Comparison of ENCODE assay signal across 8 cellular contexts in the genomic region with DNA sequence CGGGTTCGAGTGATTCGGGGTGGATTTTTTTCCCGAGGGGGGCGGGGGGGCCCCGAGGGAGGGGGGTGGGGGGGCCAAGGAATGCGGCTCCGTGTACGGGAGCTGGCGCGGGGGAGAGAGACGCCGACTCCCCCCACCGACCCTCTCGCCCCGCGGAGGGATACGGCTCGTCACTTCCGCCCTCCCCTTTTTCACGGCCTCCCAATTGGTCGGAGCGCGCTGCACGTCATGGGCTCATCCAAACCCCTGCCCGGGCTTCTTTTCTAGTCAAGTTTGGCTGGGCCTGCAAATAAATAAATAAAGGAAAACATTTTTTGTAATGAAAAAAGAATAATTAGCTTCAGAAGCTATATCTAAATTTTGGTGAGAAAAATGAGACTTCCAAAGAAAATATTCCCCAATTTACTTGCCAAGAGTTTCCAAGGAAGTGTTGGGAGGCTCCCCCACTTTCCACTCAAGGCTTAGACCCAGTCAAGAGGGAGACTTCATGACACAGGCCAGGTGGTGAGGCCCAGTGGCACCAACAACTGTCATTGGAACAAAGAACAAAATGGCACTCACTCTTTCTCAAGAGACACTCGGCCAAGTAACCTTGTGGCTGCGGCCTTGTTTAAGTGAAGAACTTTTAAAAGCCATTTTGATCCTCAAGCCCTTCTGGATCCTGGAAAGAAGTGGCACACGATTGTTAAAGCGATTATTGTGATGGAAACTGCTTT. TPM values are rescaled to one million over a fixed set of nuclear protein-coding genes. Genes with fewer than 3 reads are reported as not detected.
DNase-seq lines count a peak whose midpoint lies in the region; ATAC-seq and TF ChIP-seq lines count a peak whose summit lies in the region.

A gene with protein sequence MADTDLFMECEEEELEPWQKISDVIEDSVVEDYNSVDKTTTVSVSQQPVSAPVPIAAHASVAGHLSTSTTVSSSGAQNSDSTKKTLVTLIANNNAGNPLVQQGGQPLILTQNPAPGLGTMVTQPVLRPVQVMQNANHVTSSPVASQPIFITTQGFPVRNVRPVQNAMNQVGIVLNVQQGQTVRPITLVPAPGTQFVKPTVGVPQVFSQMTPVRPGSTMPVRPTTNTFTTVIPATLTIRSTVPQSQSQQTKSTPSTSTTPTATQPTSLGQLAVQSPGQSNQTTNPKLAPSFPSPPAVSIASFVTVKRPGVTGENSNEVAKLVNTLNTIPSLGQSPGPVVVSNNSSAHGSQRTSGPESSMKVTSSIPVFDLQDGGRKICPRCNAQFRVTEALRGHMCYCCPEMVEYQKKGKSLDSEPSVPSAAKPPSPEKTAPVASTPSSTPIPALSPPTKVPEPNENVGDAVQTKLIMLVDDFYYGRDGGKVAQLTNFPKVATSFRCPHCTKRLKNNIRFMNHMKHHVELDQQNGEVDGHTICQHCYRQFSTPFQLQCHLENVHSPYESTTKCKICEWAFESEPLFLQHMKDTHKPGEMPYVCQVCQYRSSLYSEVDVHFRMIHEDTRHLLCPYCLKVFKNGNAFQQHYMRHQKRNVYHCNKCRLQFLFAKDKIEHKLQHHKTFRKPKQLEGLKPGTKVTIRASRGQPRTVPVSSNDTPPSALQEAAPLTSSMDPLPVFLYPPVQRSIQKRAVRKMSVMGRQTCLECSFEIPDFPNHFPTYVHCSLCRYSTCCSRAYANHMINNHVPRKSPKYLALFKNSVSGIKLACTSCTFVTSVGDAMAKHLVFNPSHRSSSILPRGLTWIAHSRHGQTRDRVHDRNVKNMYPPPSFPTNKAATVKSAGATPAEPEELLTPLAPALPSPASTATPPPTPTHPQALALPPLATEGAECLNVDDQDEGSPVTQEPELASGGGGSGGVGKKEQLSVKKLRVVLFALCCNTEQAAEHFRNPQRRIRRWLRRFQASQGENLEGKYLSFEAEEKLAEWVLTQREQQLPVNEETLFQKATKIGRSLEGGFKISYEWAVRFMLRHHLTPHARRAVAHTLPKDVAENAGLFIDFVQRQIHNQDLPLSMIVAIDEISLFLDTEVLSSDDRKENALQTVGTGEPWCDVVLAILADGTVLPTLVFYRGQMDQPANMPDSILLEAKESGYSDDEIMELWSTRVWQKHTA (N-terminal part only) (minus strand): TSS at position 164 of the 716 bp plus-strand sequence. CDS start 17,290 bp downstream, outside the sequence.

- peaks cover 14% of the 10 kb centered on the region for H3K27me3 Mint-ChIP-seq in activated T-helper 17 cell treated with anti-CD3 and anti-CD28 coated beads, Interleukin-2, amount 50 U/mL, for 72 hours
- H3K27me3 Mint-ChIP-seq in naive thymus-derived CD4-positive, alpha-beta T cell: peaks cover 15 to 25% (median 18%) of the 10 kb centered on the region in 5 donors
- H3K27me3 Mint-ChIP-seq in stimulated activated memory B cell treated with anti-CD40 and anti-IgM and Interleukin-4, amounts not matched to agents 10 μg/mL and 1 μg/mL and 100 μg/mL, for 72 hours: peaks cover 25% of the 10 kb centered on the region

- H3K4me3 ChIP-seq in GM23248 (peak within 1 kb of the TSS; percentile 98), Loucy (ENCODE audit: low read length, poor library complexity, severe bottlenecking) (peak within 1 kb of the TSS; percentile 82), RWPE2 (ENCODE audit: severe bottlenecking) (peak within 1 kb of the TSS; percentile 50), fibroblast of lung (replicated peaks in 1 of 4; ENCODE audit: control extremely low read depth in 1 of 4, insufficient read depth in 1 of 4, low read depth in 3 of 4, low read length in 4 of 4) (peak within 1 kb of the TSS; percentile 58 to 90 (median 71))
- peak within 1 kb of the TSS; percentile 73 for H3K4me3 ChIP-seq in naive thymus-derived CD4-positive, alpha-beta T cell (ENCODE audit: low read length)

- peak within 1 kb of the TSS; percentile 96 for H3K4me3 Mint-ChIP-seq in activated T-helper 17 cell treated with anti-CD3 and anti-CD28 coated beads, Interleukin-2, amount 50 U/mL, for 72 hours
- H3K4me3 Mint-ChIP-seq in naive thymus-derived CD4-positive, alpha-beta T cell: peak within 1 kb of the TSS; percentile 87 to 100 (median 91)
- H3K4me3 Mint-ChIP-seq in stimulated activated memory B cell treated with anti-CD40 and anti-IgM and Interleukin-4, amounts not matched to agents 10 μg/mL and 1 μg/mL and 100 μg/mL, for 72 hours: peak within 1 kb of the TSS; percentile 83

- H3K36me3 ChIP-seq in GM23248 (ENCODE audit: low read depth): no peaks in the 10 kb centered on the region
- H3K36me3 ChIP-seq in Loucy (ENCODE audit: insufficient read depth, low read length): no peaks in the 10 kb centered on the region
- H3K36me3 ChIP-seq in RWPE2 (ENCODE audit: low read depth): peaks cover 6% of the 10 kb centered on the region
- H3K36me3 ChIP-seq in fibroblast of lung (ENCODE audit: control insufficient read depth, insufficient read depth, low read length): no peaks in the 10 kb centered on the region
- peaks cover 0 to 4% (median 0%) of the 10 kb centered on the region in 3 experiments for H3K36me3 ChIP-seq in naive thymus-derived CD4-positive, alpha-beta T cell (ENCODE audit: control insufficient read depth in 2 of 3, insufficient read depth in 3 of 3, low read length in 3 of 3)

- H3K27ac Mint-ChIP-seq in activated T-helper 17 cell treated with anti-CD3 and anti-CD28 coated beads, Interleukin-2, amount 50 U/mL, for 72 hours: peak within 1 kb of the TSS; percentile 99
- peak within 1 kb of the TSS; percentile 91 to 97 (median 96) for H3K27ac Mint-ChIP-seq in naive thymus-derived CD4-positive, alpha-beta T cell
- peak within 1 kb of the TSS; percentile 74 for H3K27ac Mint-ChIP-seq in stimulated activated memory B cell treated with anti-CD40 and anti-IgM and Interleukin-4, amounts not matched to agents 10 μg/mL and 1 μg/mL and 100 μg/mL, for 72 hours

- H3K36me3 Mint-ChIP-seq in activated T-helper 17 cell treated with anti-CD3 and anti-CD28 coated beads, Interleukin-2, amount 50 U/mL, for 72 hours (ENCODE audit: low read depth): peaks cover 30% of the 10 kb centered on the region
- peaks cover 0 to 9% (median 0%) of the 10 kb centered on the region in 5 donors for H3K36me3 Mint-ChIP-seq in naive thymus-derived CD4-positive, alpha-beta T cell
- no peaks in the 10 kb centered on the region for H3K36me3 Mint-ChIP-seq in stimulated activated memory B cell treated with anti-CD40 and anti-IgM and Interleukin-4, amounts not matched to agents 10 μg/mL and 1 μg/mL and 100 μg/mL, for 72 hours

- H3K9ac ChIP-seq in GM23248 (peak within 1 kb of the TSS; percentile 89), Loucy (ENCODE audit: low read depth, low read length, poor library complexity, severe bottlenecking) (peak within 1 kb of the TSS; percentile 71), fibroblast of lung (ENCODE audit: insufficient read depth, low read length) (peak within 1 kb of the TSS; percentile 80)

- peak; percentile 79 for ATAC-seq in RWPE2 (ENCODE audit: low read depth)
- peak; percentile 84 for ATAC-seq in activated T-helper 17 cell treated with anti-CD3 and anti-CD28 coated beads, Interleukin-2, amount 50 U/mL, for 72 hours (replicated peaks)
- peak; percentile 87 for ATAC-seq in naive thymus-derived CD4-positive, alpha-beta T cell
- ATAC-seq in stimulated activated memory B cell treated with anti-CD40 and anti-IgM and Interleukin-4, amounts not matched to agents 10 μg/mL and 1 μg/mL and 100 μg/mL, for 72 hours: peak; percentile 91

- peak within 1 kb of the TSS; percentile 89 for H3K4me2 ChIP-seq in GM23248 (ENCODE audit: unreplicated experiment)
- H3K4me2 ChIP-seq in Loucy (ENCODE audit: low read depth, low read length, poor library complexity, severe bottlenecking): peak within 1 kb of the TSS; percentile 84
- H3K4me2 ChIP-seq in fibroblast of lung (ENCODE audit: extremely low read depth, insufficient read depth, low read length): peak within 1 kb of the TSS; percentile 34

- intact Hi-C loops in naive thymus-derived CD4-positive, alpha-beta T cell (cut with micrococcal nuclease): loop anchor here (1.0 to 5.0 kb wide), 14 partner anchors 14 to 448 kb away; a partner anchor contains a TSS

- H3K9me2 ChIP-seq in GM23248 (ENCODE audit: insufficient read depth) (no peaks in the 10 kb centered on the region), Loucy (replicated peaks; ENCODE audit: low read depth, low read length) (no peaks in the 10 kb centered on the region)

- peak; percentile 96 for DNase-seq in DMS114 treated with DMSO at 0.1 percent for 48 hours (lab: John Stamatoyannopoulos, UW; ENCODE audit: unreplicated experiment)
- DNase-seq in GM23248: peak; percentile 98
- peak; percentile 95 for DNase-seq in RWPE2 (ENCODE audit: low spot score)
- DNase-seq in fibroblast of lung (ENCODE audit: low read depth in 2 of 2): peak; percentile 99
- DNase-seq in naive thymus-derived CD4-positive, alpha-beta T cell: peak; percentile 80 to 94 (median 93)

- in situ Hi-C loops in GM23248 (cut with MboI): loop anchor here (10.0 kb wide), 1 partner anchor 275 kb away; no protein-coding TSS in a partner anchor

- H3K4me1 Mint-ChIP-seq in activated T-helper 17 cell treated with anti-CD3 and anti-CD28 coated beads, Interleukin-2, amount 50 U/mL, for 72 hours: peaks cover 12% of the 10 kb centered on the region
- peaks cover 15 to 43% (median 34%) of the 10 kb centered on the region in 7 donors for H3K4me1 Mint-ChIP-seq in naive thymus-derived CD4-positive, alpha-beta T cell
- H3K4me1 Mint-ChIP-seq in stimulated activated memory B cell treated with anti-CD40 and anti-IgM and Interleukin-4, amounts not matched to agents 10 μg/mL and 1 μg/mL and 100 μg/mL, for 72 hours: peaks cover 15% of the 10 kb centered on the region

- POLR2A ChIA-PET in naive thymus-derived CD4-positive, alpha-beta T cell (lab: Charles Lee): interaction anchor here (0.6 to 3.6 kb wide), 9 partner anchors 14 to 304 kb away, joined by 3 to 39 read pairs (median 3); a partner anchor contains a TSS

- H2AFZ ChIP-seq in GM23248 (peak within 1 kb of the TSS; percentile 92), Loucy (ENCODE audit: low read length) (peak within 1 kb of the TSS; percentile 97), fibroblast of lung (ENCODE audit: low read length) (peak within 1 kb of the TSS; percentile 73)

- TF ChIP-seq CTCF in Loucy (conservative IDR thresholded peaks at IDR 0.05; ENCODE audit: low read length) (no peak), RWPE2 (IDR thresholded peaks at IDR 0.05; ENCODE audit: poor library complexity, severe bottlenecking) (no peak), fibroblast of lung (conservative IDR thresholded peaks at IDR 0.05 in 1 of 2, IDR thresholded peaks at IDR 0.05 in 1 of 2; ENCODE audit: low read depth in 1 of 2, low read length in 2 of 2) (no peak)

- H3K79me2 ChIP-seq in GM23248 (ENCODE audit: insufficient read depth) (peaks cover 38% of the 10 kb centered on the region), Loucy (ENCODE audit: insufficient read depth, low read length) (peaks cover 39% of the 10 kb centered on the region), fibroblast of lung (ENCODE audit: control insufficient read depth, insufficient read depth, low read length) (peaks cover 37% of the 10 kb centered on the region)

- 14 to 29% methylated on average over 13 to 30 of the region's 30 CpGs for WGBS in GM23248 (ENCODE audit: low coverage in 1 of 2, low lambda C conversion rate in 2 of 2, missing lambda C conversion rate in 2 of 2), 2 experiments

- H4K20me1 ChIP-seq in GM23248 (ENCODE audit: insufficient read depth) (no peaks in the 10 kb centered on the region), Loucy (ENCODE audit: insufficient read depth, low read length, poor library complexity, severe bottlenecking) (peaks cover 34% of the 10 kb centered on the region), fibroblast of lung (ENCODE audit: control insufficient read depth, extremely low read depth, insufficient read depth, low read length) (no peaks in the 10 kb centered on the region)

- H3F3A ChIP-seq in GM23248 (ENCODE audit: insufficient read depth): peaks cover 16% of the 10 kb centered on the region
- no peaks in the 10 kb centered on the region for H3F3A ChIP-seq in Loucy (ENCODE audit: low read depth)

- H3K27me3 ChIP-seq in GM23248 (replicated peaks; ENCODE audit: insufficient read depth) (no peaks in the 10 kb centered on the region), Loucy (ENCODE audit: insufficient read depth, low read length, poor library complexity, severe bottlenecking) (peaks cover 41% of the 10 kb centered on the region), RWPE2 (ENCODE audit: insufficient read depth, poor library complexity, severe bottlenecking) (no peaks in the 10 kb centered on the region), fibroblast of lung (ENCODE audit: control insufficient read depth, insufficient read depth, low read length) (no peaks in the 10 kb centered on the region)
- no peaks in the 10 kb centered on the region for H3K27me3 ChIP-seq in naive thymus-derived CD4-positive, alpha-beta T cell (ENCODE audit: control insufficient read depth in 2 of 2, insufficient read depth in 2 of 2, low read length in 2 of 2)

- H3K27ac ChIP-seq in GM23248 (peak within 1 kb of the TSS; percentile 85), RWPE2 (ENCODE audit: poor library complexity, severe bottlenecking) (peak within 1 kb of the TSS; percentile 81), fibroblast of lung (ENCODE audit: insufficient read depth, low read length) (peak within 1 kb of the TSS; percentile 84)
- peak within 1 kb of the TSS; percentile 81 for H3K27ac ChIP-seq in naive thymus-derived CD4-positive, alpha-beta T cell (ENCODE audit: low read depth, low read length)

- CTCF ChIA-PET in naive thymus-derived CD4-positive, alpha-beta T cell (lab: Charles Lee): no interaction called here

- peaks cover 5% of the 10 kb centered on the region for H3K9me3 Mint-ChIP-seq in activated T-helper 17 cell treated with anti-CD3 and anti-CD28 coated beads, Interleukin-2, amount 50 U/mL, for 72 hours
- peaks cover 0 to 11% (median 0%) of the 10 kb centered on the region in 11 donors for H3K9me3 Mint-ChIP-seq in naive thymus-derived CD4-positive, alpha-beta T cell
- H3K9me3 Mint-ChIP-seq in stimulated activated memory B cell treated with anti-CD40 and anti-IgM and Interleukin-4, amounts not matched to agents 10 μg/mL and 1 μg/mL and 100 μg/mL, for 72 hours: no peaks in the 10 kb centered on the region

- H3K4me1 ChIP-seq in GM23248 (ENCODE audit: insufficient read depth) (peaks cover 16% of the 10 kb centered on the region), Loucy (ENCODE audit: insufficient read depth, low read length, poor library complexity, severe bottlenecking) (peaks cover 35% of the 10 kb centered on the region), RWPE2 (ENCODE audit: insufficient read depth, poor library complexity, severe bottlenecking) (peaks cover 5% of the 10 kb centered on the region), fibroblast of lung (ENCODE audit: control insufficient read depth, extremely low read depth, insufficient read depth, low read length) (no peaks in the 10 kb centered on the region)
- peaks cover 8 to 12% of the 10 kb centered on the region in 2 donors for H3K4me1 ChIP-seq in naive thymus-derived CD4-positive, alpha-beta T cell (ENCODE audit: control insufficient read depth in 2 of 2, insufficient read depth in 2 of 2, low read length in 2 of 2)

- H3K9me3 ChIP-seq in GM23248 (ENCODE audit: low read depth): no peaks in the 10 kb centered on the region
- H3K9me3 ChIP-seq in Loucy (ENCODE audit: insufficient read depth, low read depth, low read length): no peaks in the 10 kb centered on the region
- H3K9me3 ChIP-seq in RWPE2 (ENCODE audit: severe bottlenecking): no peaks in the 10 kb centered on the region
- H3K9me3 ChIP-seq in fibroblast of lung (ENCODE audit: control insufficient read depth, insufficient read depth, low read depth, low read length): no peaks in the 10 kb centered on the region
- H3K9me3 ChIP-seq in naive thymus-derived CD4-positive, alpha-beta T cell (ENCODE audit: control insufficient read depth in 2 of 3, low read length in 3 of 3): no peaks in the 10 kb centered on the region

RNA-seq across cellular contexts. Expression of the gene that starts here (rescaled TPM):
- total RNA-seq in GM23248 (2014; rRNA removed; shearing (Covaris generic)): 14.7 and 14.9 TPM in 2 replicates
- polyA plus RNA-seq in GM23248 (2016; fragmentation: Nextera tagmentation; extraction: Ambion mirVana): 11.6 and 15.5 TPM in 2 replicates
- 10 to 100 TPM; 87.5 to 93.4 TPM for total RNA-seq in activated T-helper 17 cell treated with anti-CD3 and anti-CD28 coated beads, Interleukin-2, amount 50 U/mL, for 72 hours
- total RNA-seq in fibroblast of lung: 12.3 and 21.6 TPM in 2 replicates
- 24.7 and 27.6 TPM in 2 replicates for polyA plus RNA-seq in fibroblast of lung
- 13.9 and 19.3 TPM in 2 replicates for polyA plus RNA-seq in fibroblast of lung (2012)
- polyA minus RNA-seq in fibroblast of lung (ENCODE audit: low replicate concordance): 45.5 and 64.6 TPM in 2 replicates
- total RNA-seq in naive thymus-derived CD4-positive, alpha-beta T cell: 100 to 1,000 TPM in 4 of 5 experiments, 10 to 100 TPM in 1; 83.7 to 143 (median 112) TPM
- 10 to 100 TPM in 1 of 2 donors, 1 to 10 TPM in 1; 7.4 to 14.1 TPM for polyA plus RNA-seq in naive thymus-derived CD4-positive, alpha-beta T cell

Comparison
In these comparisons a context has a peak if more than half of its experiments do, and no peak if none do; other contexts are left out.
1. Peak in every context shown above with its lines: DNase-seq, ATAC-seq, H3K4me3 ChIP-seq and H3K27ac ChIP-seq.
2. H3K4me2 ChIP-seq: peak in every context shown above with its lines; median percentile 89 in GM23248; 84 in Loucy; 34 in fibroblast of lung.